In the genomic region with DNA sequence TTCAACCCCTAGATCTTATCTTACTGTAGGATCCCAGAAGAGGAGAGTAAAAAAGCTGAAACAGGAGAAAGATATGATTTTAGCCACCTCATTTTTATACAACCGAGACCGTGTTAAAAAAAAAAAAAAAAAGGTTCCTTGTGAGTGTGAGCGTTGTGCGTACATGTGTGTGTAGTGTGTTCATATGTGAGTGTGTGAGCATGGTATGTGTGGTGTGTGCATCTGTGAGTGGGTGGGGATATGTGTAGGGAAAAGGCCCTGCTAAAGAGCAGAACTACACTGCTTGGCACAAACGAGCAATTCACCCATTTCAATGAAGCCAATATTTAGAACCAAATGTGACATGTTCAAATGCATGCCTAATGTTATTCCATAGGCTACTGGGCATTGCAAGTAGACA, we compare ENCODE assay signal across 19 cellular contexts. TPM values are rescaled to one million over a fixed set of nuclear protein-coding genes. Genes with fewer than 3 reads are reported as not detected.
"Had no signal": no experiment of that assay in that cellular context is flagged by ENCODE, and none has a peak within 500 bp of the region (broad histone marks: within the 10 kb centered on the region; RNA-seq: fewer than 3 reads in every experiment).

No MANE protein-coding gene starts in this region.

RNA-seq across cellular contexts. Expression of a gene that starts 3.5 kb away (rescaled TPM):
- total RNA-seq: activated naive CD4-positive, alpha-beta T cell treated with anti-CD3 and anti-CD28 coated beads, Interleukin-2, amount 50 U/mL, for 72 hours; activated T-cell treated with anti-CD3 and anti-CD28 coated beads, Interleukin-2, amount 50 U/mL, for 72 hours; breast epithelium; endothelial cell of umbilical vein; fibroblast of lung; fibroblast of villous mesenchyme; gastroesophageal sphincter; hepatocyte; left ventricle myocardium inferior; lung; natural killer cell; occipital lobe; psoas muscle; sigmoid colon; subcutaneous adipose tissue; thoracic aorta had no signal
- polyA plus RNA-seq: endothelial cell of umbilical vein, esophagus, fibroblast of lung, hepatocyte, lung, psoas muscle, sigmoid colon, small intestine had no signal

RNA-seq across cellular contexts. Expression of a gene that starts 6.7 kb away (rescaled TPM):
- total RNA-seq: activated naive CD4-positive, alpha-beta T cell treated with anti-CD3 and anti-CD28 coated beads, Interleukin-2, amount 50 U/mL, for 72 hours; activated T-cell treated with anti-CD3 and anti-CD28 coated beads, Interleukin-2, amount 50 U/mL, for 72 hours; breast epithelium; endothelial cell of umbilical vein; fibroblast of lung; fibroblast of villous mesenchyme; gastroesophageal sphincter; hepatocyte; left ventricle myocardium inferior; lung; natural killer cell; occipital lobe; psoas muscle; sigmoid colon; subcutaneous adipose tissue; thoracic aorta had no signal
- polyA plus RNA-seq: endothelial cell of umbilical vein, esophagus, fibroblast of lung, hepatocyte, lung, psoas muscle, sigmoid colon, small intestine had no signal

RNA-seq across cellular contexts. Expression of a gene that starts 13.7 kb away (rescaled TPM):
- total RNA-seq: activated naive CD4-positive, alpha-beta T cell treated with anti-CD3 and anti-CD28 coated beads, Interleukin-2, amount 50 U/mL, for 72 hours; activated T-cell treated with anti-CD3 and anti-CD28 coated beads, Interleukin-2, amount 50 U/mL, for 72 hours; breast epithelium; endothelial cell of umbilical vein; fibroblast of lung; fibroblast of villous mesenchyme; gastroesophageal sphincter; hepatocyte; left ventricle myocardium inferior; lung; mononuclear cell; natural killer cell; occipital lobe; psoas muscle; sigmoid colon; subcutaneous adipose tissue; thoracic aorta had no signal
- polyA plus RNA-seq: endothelial cell of umbilical vein, esophagus, fibroblast of lung, hepatocyte, lung, psoas muscle, sigmoid colon, small intestine had no signal

RNA-seq across cellular contexts. Expression of a gene that starts 44.1 kb away (rescaled TPM):
- total RNA-seq: activated naive CD4-positive, alpha-beta T cell treated with anti-CD3 and anti-CD28 coated beads, Interleukin-2, amount 50 U/mL, for 72 hours; activated T-cell treated with anti-CD3 and anti-CD28 coated beads, Interleukin-2, amount 50 U/mL, for 72 hours; breast epithelium; endothelial cell of umbilical vein; fibroblast of lung; fibroblast of villous mesenchyme; gastroesophageal sphincter; hepatocyte; left ventricle myocardium inferior; lung; natural killer cell; occipital lobe; psoas muscle; sigmoid colon; subcutaneous adipose tissue; thoracic aorta had no signal
- polyA plus RNA-seq: endothelial cell of umbilical vein, esophagus, fibroblast of lung, hepatocyte, lung, psoas muscle, small intestine had no signal
